Comparison of ENCODE assay signal across 21 cellular contexts in the genomic region with DNA sequence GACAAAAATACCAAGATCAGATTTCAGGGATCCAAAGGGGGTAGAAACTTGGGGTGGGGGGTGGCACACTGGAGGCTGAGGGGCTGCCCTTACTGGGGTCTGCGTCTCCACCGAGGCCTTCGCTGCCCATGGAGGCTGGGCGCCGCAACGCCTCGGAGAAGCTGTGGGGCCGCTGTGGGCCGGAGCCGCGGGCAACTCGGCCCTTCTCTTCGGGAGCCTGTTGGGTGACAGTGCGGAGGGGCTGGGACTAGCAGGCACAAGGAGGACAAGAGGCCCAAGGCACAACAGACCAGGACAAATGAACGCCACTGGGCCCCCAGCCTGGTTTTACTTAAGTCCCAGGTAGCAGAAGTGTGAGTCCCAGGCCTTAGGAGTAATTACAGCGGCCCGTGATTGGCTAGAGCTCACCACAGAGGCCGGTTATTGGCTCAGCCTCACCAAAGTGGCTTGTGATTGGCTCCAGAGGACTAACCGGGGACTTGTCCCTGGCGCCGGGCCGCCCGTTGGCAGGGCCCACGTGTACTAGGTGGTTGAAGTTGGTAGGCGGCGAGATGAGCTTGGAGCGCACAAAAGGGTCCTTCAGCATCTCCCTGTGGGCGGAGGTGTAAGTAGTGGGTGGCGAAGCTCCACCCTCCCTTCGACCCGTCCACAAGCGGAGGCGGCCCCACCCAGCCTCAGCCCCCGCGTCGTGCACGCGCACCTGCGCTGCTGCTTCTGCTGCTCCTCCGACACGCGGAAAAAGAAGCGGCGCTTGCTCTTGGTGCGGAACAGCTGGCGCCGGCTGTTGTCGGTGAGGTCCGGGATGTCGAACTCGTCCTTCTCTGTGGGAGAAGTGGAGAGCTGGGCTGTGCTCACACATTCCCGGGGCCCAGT.
"Had no signal": no experiment of that assay in that cellular context is flagged by ENCODE, and none has a peak within 500 bp of the region (broad histone marks: within the 10 kb centered on the region; RNA-seq: fewer than 3 reads in every experiment).

No MANE protein-coding gene starts in this region.

- H3K4me1 ChIP-seq: body of pancreas, tibial artery had no signal

- H3K36me3 Mint-ChIP-seq: activated naive CD8-positive, alpha-beta T cell treated with anti-CD3 and anti-CD28 coated beads, Interleukin-2, amount 10 ng/mL, durations not matched to agents 7 days and 5 days had no signal

- FAIRE-seq: TTC549 had no signal

- H3K9me3 ChIP-seq: body of pancreas, tibial artery had no signal

- H3K9me3 Mint-ChIP-seq: activated CD4-positive, alpha-beta T cell treated with anti-CD3 and anti-CD28 coated beads, Interleukin-2, amount 10 ng/mL, durations not matched to agents 24 days and 14 days; activated CD8-positive, alpha-beta T cell treated with anti-CD3 and anti-CD28 coated beads for 36 hours; activated naive CD8-positive, alpha-beta T cell treated with anti-CD3 and anti-CD28 coated beads, Interleukin-2, amount 10 ng/mL, durations not matched to agents 7 days and 5 days; activated T-helper 17 cell treated with anti-CD3 and anti-CD28 coated beads, Interleukin-2, amount 50 U/mL, for 72 hours; naive thymus-derived CD8-positive, alpha-beta T cell had no signal

- H3K4me3 Mint-ChIP-seq: activated CD4-positive, alpha-beta T cell treated with anti-CD3 and anti-CD28 coated beads, Interleukin-2, amount 10 ng/mL, durations not matched to agents 24 days and 14 days; activated CD8-positive, alpha-beta T cell treated with anti-CD3 and anti-CD28 coated beads for 36 hours; activated naive CD8-positive, alpha-beta T cell treated with anti-CD3 and anti-CD28 coated beads, Interleukin-2, amount 10 ng/mL, durations not matched to agents 7 days and 5 days; activated T-helper 17 cell treated with anti-CD3 and anti-CD28 coated beads, Interleukin-2, amount 50 U/mL, for 72 hours; naive thymus-derived CD8-positive, alpha-beta T cell had no signal

- ATAC-seq: activated CD8-positive, alpha-beta T cell treated with anti-CD3 and anti-CD28 coated beads for 36 hours; activated T-helper 17 cell treated with anti-CD3 and anti-CD28 coated beads, Interleukin-2, amount 50 U/mL, for 72 hours; body of pancreas; naive thymus-derived CD8-positive, alpha-beta T cell had no signal

- H3K27ac Mint-ChIP-seq: activated CD4-positive, alpha-beta T cell treated with anti-CD3 and anti-CD28 coated beads, Interleukin-2, amount 10 ng/mL, durations not matched to agents 24 days and 14 days; activated CD8-positive, alpha-beta T cell treated with anti-CD3 and anti-CD28 coated beads for 36 hours; activated naive CD8-positive, alpha-beta T cell treated with anti-CD3 and anti-CD28 coated beads, Interleukin-2, amount 10 ng/mL, durations not matched to agents 7 days and 5 days; activated T-helper 17 cell treated with anti-CD3 and anti-CD28 coated beads, Interleukin-2, amount 50 U/mL, for 72 hours had no signal

- H3K27me3 Mint-ChIP-seq: activated CD4-positive, alpha-beta T cell treated with anti-CD3 and anti-CD28 coated beads, Interleukin-2, amount 10 ng/mL, durations not matched to agents 24 days and 14 days; activated CD8-positive, alpha-beta T cell treated with anti-CD3 and anti-CD28 coated beads for 36 hours; activated naive CD8-positive, alpha-beta T cell treated with anti-CD3 and anti-CD28 coated beads, Interleukin-2, amount 10 ng/mL, durations not matched to agents 7 days and 5 days; activated T-helper 17 cell treated with anti-CD3 and anti-CD28 coated beads, Interleukin-2, amount 50 U/mL, for 72 hours; naive thymus-derived CD8-positive, alpha-beta T cell had no signal

- H3K27me3 ChIP-seq: body of pancreas, dorsolateral prefrontal cortex, tibial artery had no signal

- H3K27ac ChIP-seq: body of pancreas, dorsolateral prefrontal cortex, epithelial cell of prostate, tibial artery had no signal

- H3K4me1 Mint-ChIP-seq: activated CD4-positive, alpha-beta T cell treated with anti-CD3 and anti-CD28 coated beads, Interleukin-2, amount 10 ng/mL, durations not matched to agents 24 days and 14 days; activated naive CD8-positive, alpha-beta T cell treated with anti-CD3 and anti-CD28 coated beads, Interleukin-2, amount 10 ng/mL, durations not matched to agents 7 days and 5 days; activated T-helper 17 cell treated with anti-CD3 and anti-CD28 coated beads, Interleukin-2, amount 50 U/mL, for 72 hours had no signal

- H3K4me3 ChIP-seq: body of pancreas, dorsolateral prefrontal cortex, tibial artery had no signal

- DNase-seq: activated CD4-positive, alpha-beta T cell treated with anti-CD3 and anti-CD28 coated beads, Interleukin-2, amount 10 ng/mL, durations not matched to agents 24 days and 14 days; activated CD8-positive, alpha-beta T cell treated with anti-CD3 and anti-CD28 coated beads for 36 hours; activated naive CD4-positive, alpha-beta T cell treated with Interleukin-2 at 50 U/mL for 16 hours; activated naive CD8-positive, alpha-beta T cell treated with anti-CD3 and anti-CD28 coated beads, Interleukin-2, amount 10 ng/mL, durations not matched to agents 7 days and 5 days; activated T-cell treated with anti-CD3 and anti-CD28 coated beads, Interleukin-2, amount 50 U/mL, for 1 hour; amygdala; body of pancreas; dorsolateral prefrontal cortex; foreskin fibroblast; hippocampal formation; mesendoderm; posterior cingulate gyrus; retina; stimulated activated CD4-positive, alpha-beta T cell treated with anti-CD3 and anti-CD28 coated beads, Interleukin-12 subunit alpha, Interleukin-12 subunit beta, amount 100 ng/mL, for 4 hours; stimulated activated CD4-positive, alpha-beta T cell treated with anti-CD3 and anti-CD28 coated beads, Interleukin-1b, Interleukin-23, amount 100 ng/mL, for 48 hours; stimulated activated naive CD4-positive, alpha-beta T cell treated with Interleukin-2 at 50 U/mL for 16 hours; tibial artery had no signal
